8 cellular contexts compared by ENCODE assay signal in genomic region chr10:80459047-80459865, GRCh38. TPM values are rescaled to one million over a fixed set of nuclear protein-coding genes. Genes with fewer than 3 reads are reported as not detected.
DNase-seq lines count a peak whose midpoint lies in the region; ATAC-seq, FAIRE-seq and TF ChIP-seq lines count a peak whose summit lies in the region.

No MANE protein-coding gene starts in this region.

- no peak for TF ChIP-seq CTCF in AG09309 (IDR thresholded peaks at IDR 0.05; ENCODE audit: control insufficient read depth, insufficient read depth, low read depth, low read length, missing control alignments)

- no peaks in the 10 kb centered on the region for H3K9me3 Mint-ChIP-seq in activated naive CD4-positive, alpha-beta T cell treated with anti-CD3 and anti-CD28 coated beads for 36 hours

- peak overlapping the region; percentile 93 for H3K27ac Mint-ChIP-seq in activated naive CD4-positive, alpha-beta T cell treated with anti-CD3 and anti-CD28 coated beads for 36 hours

- peaks cover 21 to 54% of the 10 kb centered on the region in 2 donors for H3K4me1 ChIP-seq in small intestine (ENCODE audit: control insufficient read depth in 2 of 2, insufficient read depth in 1 of 2, low read depth in 1 of 2, low read length in 1 of 2)

- peak; percentile 41 for ATAC-seq in GM18867 (IDR thresholded peaks at IDR 0.05; ENCODE audit: unreplicated experiment)
- ATAC-seq in HG03060 (IDR thresholded peaks at IDR 0.05; ENCODE audit: low read depth, unreplicated experiment): peak; percentile 38
- peak; percentile 16 for ATAC-seq in Right ventricle myocardium superior (ENCODE audit: poor library complexity)

- no peaks in the 10 kb centered on the region for H3K9me3 ChIP-seq in small intestine (ENCODE audit: control insufficient read depth, low read depth)

- FAIRE-seq in RCC 7860 (lab: Jason Lieb, UNC): no peak
- no peak for FAIRE-seq in small intestine (lab: Jason Lieb, UNC)

- WGBS in small intestine, 3 donors: 15 to 26% (median 16%) methylated on average over 9 of the region's 9 CpGs

- CTCF ChIA-PET in activated naive CD4-positive, alpha-beta T cell treated with anti-CD3 and anti-CD28 coated beads for 36 hours (lab: Charles Lee): interaction anchor here (0.6 to 24.3 kb wide), 12 partner anchors 10 to 81 kb away, joined by 3 to 916 read pairs (median 5); no protein-coding TSS in a partner anchor

- H3K36me3 Mint-ChIP-seq in activated naive CD4-positive, alpha-beta T cell treated with anti-CD3 and anti-CD28 coated beads for 36 hours (ENCODE audit: low read depth): peaks cover 15% of the 10 kb centered on the region

- peak overlapping the region; percentile 76 for H3K4me3 Mint-ChIP-seq in activated naive CD4-positive, alpha-beta T cell treated with anti-CD3 and anti-CD28 coated beads for 36 hours

- peak overlapping the region; percentile 75 to 92 for H3K27ac ChIP-seq in small intestine (ENCODE audit: low read depth in 1 of 2, low read length in 1 of 2)

- H3K27me3 ChIP-seq in small intestine (ENCODE audit: control insufficient read depth in 2 of 2, insufficient read depth in 2 of 2, low read length in 2 of 2): no peaks in the 10 kb centered on the region

- intact Hi-C loops in activated naive CD4-positive, alpha-beta T cell treated with anti-CD3 and anti-CD28 coated beads for 36 hours (cut with micrococcal nuclease): loop anchor here (1.0 to 10.0 kb wide), 6 partner anchors 9 to 1484 kb away; partner anchors contain the start of gene TMEM254
- intact Hi-C loops in Right ventricle myocardium superior (cut with DNase I): no loop called here

- no peak overlapping the region for H3K4me3 ChIP-seq in AG09309 (ENCODE audit: control insufficient read depth, low read depth, low read length)
- H3K4me3 ChIP-seq in small intestine (ENCODE audit: low read depth in 1 of 2, low read length in 2 of 2): no peak overlapping the region

- no peaks in the 10 kb centered on the region for H3K27me3 Mint-ChIP-seq in activated naive CD4-positive, alpha-beta T cell treated with anti-CD3 and anti-CD28 coated beads for 36 hours (ENCODE audit: low read depth)

- H3K4me1 Mint-ChIP-seq in activated naive CD4-positive, alpha-beta T cell treated with anti-CD3 and anti-CD28 coated beads for 36 hours (ENCODE audit: low read depth): peaks cover 82% of the 10 kb centered on the region

- DNase-seq in AG09309 (ENCODE audit: low read depth): peak; percentile 61
- DNase-seq in RCC 7860 (ENCODE audit: low spot score): peak; percentile 38
- DNase-seq in activated naive CD4-positive, alpha-beta T cell treated with anti-CD3 and anti-CD28 coated beads for 36 hours: peak; percentile 83
- peak; percentile 84 for DNase-seq in Right ventricle myocardium superior
- DNase-seq in small intestine: peak; percentile 74
- DNase-seq in RKO (ENCODE audit: low spot score): no peak

- no peaks in the 10 kb centered on the region for H3K36me3 ChIP-seq in small intestine (ENCODE audit: control insufficient read depth in 2 of 2, insufficient read depth in 2 of 2, low read length in 2 of 2)

RNA-seq across cellular contexts. Expression of gene TSPAN14, which starts 5.1 kb away (rescaled TPM):
- total RNA-seq in activated naive CD4-positive, alpha-beta T cell treated with anti-CD3 and anti-CD28 coated beads for 36 hours: 10 to 100 TPM; 33.5 to 35.5 TPM
- 36.6 TPM for total RNA-seq in Right ventricle myocardium superior
- polyA plus RNA-seq in small intestine: 10 to 100 TPM in 1 of 3 donors, 1 to 10 TPM in 2; 7.4 to 56.5 (median 8.4) TPM

RNA-seq across cellular contexts. Expression of gene PRXL2A, which starts 50.9 kb away (rescaled TPM):
- 10 to 100 TPM; 17.6 to 17.7 TPM for total RNA-seq in activated naive CD4-positive, alpha-beta T cell treated with anti-CD3 and anti-CD28 coated beads for 36 hours
- total RNA-seq in Right ventricle myocardium superior: 110 TPM
- 10 to 100 TPM; 40.9 to 58.6 (median 55.2) TPM for polyA plus RNA-seq in small intestine
